Comparison of ENCODE assay signal across 10 cellular contexts in the genomic region with DNA sequence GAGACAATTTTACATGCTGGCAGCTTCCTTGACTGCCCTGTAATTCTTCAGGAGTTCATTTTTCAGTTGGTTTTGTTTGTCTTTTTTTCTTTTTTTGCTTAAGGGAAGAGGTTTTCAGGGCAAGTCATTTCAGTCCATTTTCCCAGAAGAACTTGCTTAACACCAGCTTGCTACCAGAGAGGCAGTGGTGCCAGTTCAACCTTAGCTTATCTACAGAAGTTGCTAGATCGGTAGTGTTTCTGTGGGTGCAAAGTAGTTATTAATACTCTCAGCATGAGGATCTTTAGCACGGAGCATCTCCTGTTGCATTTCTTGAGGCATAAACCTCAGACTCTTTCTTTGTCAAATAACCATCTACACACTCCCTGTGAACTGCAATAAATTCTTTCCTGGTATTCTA. TPM values are rescaled to one million over a fixed set of nuclear protein-coding genes. Genes with fewer than 3 reads are reported as not detected.
DNase-seq lines count a peak whose midpoint lies in the region; ATAC-seq and TF ChIP-seq lines count a peak whose summit lies in the region.
"Had no signal": no experiment of that assay in that cellular context is flagged by ENCODE, and none has a peak within 500 bp of the region (broad histone marks: within the 10 kb centered on the region; RNA-seq: fewer than 3 reads in every experiment).

No MANE protein-coding gene starts in this region.

- no peaks in the 10 kb centered on the region for H3K27me3 ChIP-seq in CD8-positive, alpha-beta T cell (ENCODE audit: insufficient read depth, low read length)
- H3K27me3 ChIP-seq in neural cell (ENCODE audit: insufficient read depth, low read depth, low read length) = no peaks in the 10 kb centered on the region

- peaks cover 6% of the 10 kb centered on the region for H3K9me3 Mint-ChIP-seq in CD8-positive, alpha-beta T cell

- H3K4me3 ChIP-seq in CD8-positive, alpha-beta T cell (ENCODE audit: low read depth, low read length) = no peak overlapping the region
- H3K4me3 ChIP-seq in LNCaP clone FGC (ENCODE audit: low read depth, low read length) (peak overlapping the region; percentile 85; the same call in 1 of the 2 replicates), neural cell (ENCODE audit: low read length) (peak overlapping the region; percentile 89)

- H3K4me1 ChIP-seq in CD8-positive, alpha-beta T cell (ENCODE audit: insufficient read depth, low read length) = peaks cover 16% of the 10 kb centered on the region

- no peak for TF ChIP-seq EP300 in neural cell (conservative IDR thresholded peaks at IDR 0.05; ENCODE audit: poor library complexity, severe bottlenecking)

- peaks cover 6% of the 10 kb centered on the region for H3K36me3 Mint-ChIP-seq in CD8-positive, alpha-beta T cell

- POLR2A ChIA-PET in CD8-positive, alpha-beta T cell (lab: Charles Lee) = interaction anchor here (1.0 kb wide), 1 partner anchor 235 kb away, joined by 4 read pairs; no protein-coding TSS in a partner anchor

- H3K9me2 ChIP-seq in neural cell (ENCODE audit: insufficient read depth, low read length) = no peaks in the 10 kb centered on the region

- peak overlapping the region; percentile 60 for H3K4me2 ChIP-seq in neural cell (ENCODE audit: low read length)

- H3K27me3 Mint-ChIP-seq in CD8-positive, alpha-beta T cell (ENCODE audit: low read depth) = no peaks in the 10 kb centered on the region

- no peak for TF ChIP-seq CTCF in CD8-positive, alpha-beta T cell (IDR thresholded peaks at IDR 0.05)
- TF ChIP-seq CTCF in LNCaP clone FGC (IDR thresholded peaks at IDR 0.05; ENCODE audit: control insufficient read depth, extremely low read depth, insufficient read depth) = no peak
- no peak for TF ChIP-seq CTCF in neural cell (IDR thresholded peaks at IDR 0.05; ENCODE audit: poor library complexity, severe bottlenecking)

- H3K9me3 ChIP-seq in CD8-positive, alpha-beta T cell (ENCODE audit: low read length) = no peaks in the 10 kb centered on the region
- H3K9me3 ChIP-seq in neural cell (ENCODE audit: low read length) = no peaks in the 10 kb centered on the region

- no peaks in the 10 kb centered on the region for H4K20me1 ChIP-seq in neural cell (ENCODE audit: insufficient read depth)

- peaks cover 35% of the 10 kb centered on the region for H3K4me1 Mint-ChIP-seq in CD8-positive, alpha-beta T cell (ENCODE audit: low read depth)

- no peak for ATAC-seq in CD8-positive, alpha-beta T cell
- ATAC-seq in HG03196 (IDR thresholded peaks at IDR 0.05; ENCODE audit: unreplicated experiment) (no peak), GM19463 (IDR thresholded peaks at IDR 0.05; ENCODE audit: unreplicated experiment) (no peak), GM19035 (IDR thresholded peaks at IDR 0.05; ENCODE audit: unreplicated experiment) (no peak)

- H3K27ac ChIP-seq in CD8-positive, alpha-beta T cell (ENCODE audit: low read depth, low read length) = no peak overlapping the region
- no peak overlapping the region for H3K27ac ChIP-seq in neural cell (ENCODE audit: low read length)

- no peak for TF ChIP-seq RAD21 in neural cell (conservative IDR thresholded peaks at IDR 0.05)

- CTCF ChIA-PET in CD8-positive, alpha-beta T cell (lab: Charles Lee) = interaction anchor here (0.7 to 4.4 kb wide), 9 partner anchors 12 to 308 kb away, joined by 3 to 32 read pairs (median 5); no protein-coding TSS in a partner anchor

- H3K36me3 ChIP-seq in CD8-positive, alpha-beta T cell (ENCODE audit: insufficient read depth, low read length) = no peaks in the 10 kb centered on the region
- H3K36me3 ChIP-seq in neural cell (ENCODE audit: insufficient read depth, low read length) = no peaks in the 10 kb centered on the region
- H3K36me3 ChIP-seq: spleen had no signal

- peak overlapping the region; percentile 91 for H3K4me3 Mint-ChIP-seq in CD8-positive, alpha-beta T cell

- no peak overlapping the region for H3K9ac ChIP-seq in neural cell (ENCODE audit: low read length)

- no peaks in the 10 kb centered on the region for H3F3A ChIP-seq in neural cell (ENCODE audit: insufficient read depth, low read length, poor library complexity, severe bottlenecking)

- intact Hi-C loops in CD8-positive, alpha-beta T cell (cut with DNase I, micrococcal nuclease) = loop anchor here (5.0 to 10.0 kb wide), 6 partner anchors 239 to 704 kb away; a partner anchor contains a TSS

- no peak for DNase-seq in CD8-positive, alpha-beta T cell
- DNase-seq in LNCaP clone FGC (ENCODE audit: low read depth) (no peak), cerebellar cortex (ENCODE audit: low spot score) (peak; percentile 4), cerebellum (ENCODE audit: low spot score) (no peak)
- DNase-seq: NCI-H446 had no signal

- no peak overlapping the region for H2AFZ ChIP-seq in neural cell (ENCODE audit: low read depth, low read length)

- H3K79me2 ChIP-seq in neural cell (replicated peaks; ENCODE audit: insufficient read depth, low read length) = no peaks in the 10 kb centered on the region

- H3K27ac Mint-ChIP-seq in CD8-positive, alpha-beta T cell = peak overlapping the region; percentile 95

TF ChIP-seq in neural cell, 6 proteins besides CTCF, POLR2A, EP300 and RAD21:
- TF ChIP-seq, protein P1, sequence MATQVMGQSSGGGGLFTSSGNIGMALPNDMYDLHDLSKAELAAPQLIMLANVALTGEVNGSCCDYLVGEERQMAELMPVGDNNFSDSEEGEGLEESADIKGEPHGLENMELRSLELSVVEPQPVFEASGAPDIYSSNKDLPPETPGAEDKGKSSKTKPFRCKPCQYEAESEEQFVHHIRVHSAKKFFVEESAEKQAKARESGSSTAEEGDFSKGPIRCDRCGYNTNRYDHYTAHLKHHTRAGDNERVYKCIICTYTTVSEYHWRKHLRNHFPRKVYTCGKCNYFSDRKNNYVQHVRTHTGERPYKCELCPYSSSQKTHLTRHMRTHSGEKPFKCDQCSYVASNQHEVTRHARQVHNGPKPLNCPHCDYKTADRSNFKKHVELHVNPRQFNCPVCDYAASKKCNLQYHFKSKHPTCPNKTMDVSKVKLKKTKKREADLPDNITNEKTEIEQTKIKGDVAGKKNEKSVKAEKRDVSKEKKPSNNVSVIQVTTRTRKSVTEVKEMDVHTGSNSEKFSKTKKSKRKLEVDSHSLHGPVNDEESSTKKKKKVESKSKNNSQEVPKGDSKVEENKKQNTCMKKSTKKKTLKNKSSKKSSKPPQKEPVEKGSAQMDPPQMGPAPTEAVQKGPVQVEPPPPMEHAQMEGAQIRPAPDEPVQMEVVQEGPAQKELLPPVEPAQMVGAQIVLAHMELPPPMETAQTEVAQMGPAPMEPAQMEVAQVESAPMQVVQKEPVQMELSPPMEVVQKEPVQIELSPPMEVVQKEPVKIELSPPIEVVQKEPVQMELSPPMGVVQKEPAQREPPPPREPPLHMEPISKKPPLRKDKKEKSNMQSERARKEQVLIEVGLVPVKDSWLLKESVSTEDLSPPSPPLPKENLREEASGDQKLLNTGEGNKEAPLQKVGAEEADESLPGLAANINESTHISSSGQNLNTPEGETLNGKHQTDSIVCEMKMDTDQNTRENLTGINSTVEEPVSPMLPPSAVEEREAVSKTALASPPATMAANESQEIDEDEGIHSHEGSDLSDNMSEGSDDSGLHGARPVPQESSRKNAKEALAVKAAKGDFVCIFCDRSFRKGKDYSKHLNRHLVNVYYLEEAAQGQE (IDR thresholded peaks at IDR 0.05; ENCODE audit: borderline replicate concordance) = no peak
- TF ChIP-seq TAF1 (IDR thresholded peaks at IDR 0.05; ENCODE audit: low read depth) (no peak), MXI1 (conservative IDR thresholded peaks at IDR 0.05; ENCODE audit: poor library complexity, severe bottlenecking) (no peak), POLR2AphosphoS5 (IDR thresholded peaks at IDR 0.05) (no peak), EZH2 (IDR thresholded peaks at IDR 0.05; ENCODE audit: borderline replicate concordance, insufficient read depth, low read length, poor library complexity, severe bottlenecking) (no peak), SMC3 (conservative IDR thresholded peaks at IDR 0.05; ENCODE audit: poor library complexity) (no peak)

RNA-seq across cellular contexts. Expression of a gene that starts 1.1 kb away (rescaled TPM):
- total RNA-seq in CD8-positive, alpha-beta T cell = 1 to 10 TPM; 3.5 to 4.7 TPM
- 11.5 and 18.5 TPM in 2 replicates for polyA plus RNA-seq in neural cell
- 15.8 and 18.8 TPM in 2 replicates for polyA minus RNA-seq in neural cell
- 31.2 TPM for total RNA-seq in cerebellum
